Comparison of ENCODE assay signal across 8 cellular contexts in the genomic region with DNA sequence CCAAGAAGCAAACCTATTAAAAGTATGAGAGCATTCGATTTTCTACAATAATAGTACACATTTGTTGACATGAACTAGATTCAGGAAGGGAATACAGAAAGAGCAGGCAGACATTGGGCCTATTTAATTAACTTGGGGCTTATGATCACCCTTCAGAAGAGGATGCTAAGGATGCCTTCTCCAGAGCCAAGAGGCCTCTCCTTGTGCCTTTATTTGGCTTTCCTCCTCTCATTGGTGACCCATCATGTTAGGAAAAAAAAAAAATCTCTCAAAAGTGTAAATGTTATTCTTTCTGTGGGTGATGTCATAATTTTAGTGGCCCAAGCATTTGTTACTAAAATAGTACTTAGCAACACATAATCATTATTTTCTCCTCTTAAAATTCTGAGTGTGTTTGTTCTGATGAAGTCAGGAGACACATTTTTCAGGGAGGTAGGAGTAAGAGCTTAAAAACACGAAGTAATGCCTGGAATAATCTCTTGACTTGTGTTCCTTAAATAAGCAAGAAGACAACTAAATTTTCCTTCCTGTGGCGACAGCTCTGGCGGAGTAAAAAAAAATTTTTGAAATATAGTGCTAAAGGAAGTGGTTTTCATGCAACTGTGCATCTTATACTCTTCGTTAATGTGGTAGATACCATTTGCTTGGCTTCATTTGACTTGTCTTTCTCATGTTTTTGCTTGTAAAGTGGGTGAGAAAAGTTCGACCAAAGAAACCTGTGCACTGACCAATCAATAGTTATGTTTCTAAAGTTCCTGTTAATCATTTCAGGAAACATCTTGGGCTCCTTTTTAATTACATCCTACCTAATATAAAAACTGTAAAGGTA. TPM values are rescaled to one million over a fixed set of nuclear protein-coding genes. Genes with fewer than 3 reads are reported as not detected.
A peak's percentile ranks its signal among the peaks of the same experiment; 100 is the strongest.
DNase-seq lines count a peak whose midpoint lies in the region; ATAC-seq lines count a peak whose summit lies in the region.

No MANE protein-coding gene starts in this region.

- intact Hi-C loops in activated T-helper 1 cell treated with anti-CD3 and anti-CD28 coated beads, Interleukin-12 subunit alpha, Interleukin-12 subunit beta, Interleukin-2, Interleukin-4 antibody, amounts not matched to agents 30 ng/mL and 10 ng/mL and 1 ng/mL, durations not matched to agents 14 hours and 24 hours and 36 hours (cut with micrococcal nuclease) = loop anchor here (1.0 to 10.0 kb wide), 11 partner anchors 11 to 1710 kb away; a partner anchor contains a TSS

- H3K36me3 Mint-ChIP-seq in stimulated activated naive CD8-positive, alpha-beta T cell treated with anti-CD3 and anti-CD28 coated beads, Interleukin-15, Interleukin-2, amounts not matched to agents 100 ng/mL and 50 ng/mL, for 24 hours (ENCODE audit: low read depth) = no peaks in the 10 kb centered on the region
- peaks cover 43% of the 10 kb centered on the region for H3K36me3 Mint-ChIP-seq in activated T-helper 1 cell treated with anti-CD3 and anti-CD28 coated beads, Interleukin-12 subunit alpha, Interleukin-12 subunit beta, Interleukin-2, Interleukin-4 antibody, amounts not matched to agents 30 ng/mL and 10 ng/mL and 1 ng/mL, durations not matched to agents 14 hours and 24 hours and 36 hours (ENCODE audit: low read depth)

- no peaks in the 10 kb centered on the region for H3K27me3 Mint-ChIP-seq in stimulated activated naive CD8-positive, alpha-beta T cell treated with anti-CD3 and anti-CD28 coated beads, Interleukin-15, Interleukin-2, amounts not matched to agents 100 ng/mL and 50 ng/mL, for 24 hours
- H3K27me3 Mint-ChIP-seq in activated T-helper 1 cell treated with anti-CD3 and anti-CD28 coated beads, Interleukin-12 subunit alpha, Interleukin-12 subunit beta, Interleukin-2, Interleukin-4 antibody, amounts not matched to agents 30 ng/mL and 10 ng/mL and 1 ng/mL, durations not matched to agents 14 hours and 24 hours and 36 hours (ENCODE audit: insufficient read depth) = no peaks in the 10 kb centered on the region

- H3K4me3 ChIP-seq in skin epidermis = no peak overlapping the region

- no peak for DNase-seq in stimulated activated naive CD8-positive, alpha-beta T cell treated with anti-CD3 and anti-CD28 coated beads, Interleukin-15, Interleukin-2, amounts not matched to agents 100 U/mL and 50 U/mL, for 24 hours
- no peak for DNase-seq in activated T-helper 1 cell treated with anti-CD3 and anti-CD28 coated beads, Interleukin-12 subunit alpha, Interleukin-12 subunit beta, Interleukin-2, Interleukin-4 antibody, amounts not matched to agents 30 ng/mL and 10 ng/mL and 1 ng/mL, durations not matched to agents 14 hours and 24 hours and 36 hours (ENCODE audit: low spot score)
- DNase-seq in pons (ENCODE audit: low spot score) (no peak), HuH-7 (ENCODE audit: low spot score) (no peak), NOMO-1 treated with dmso at 0.1 percent for 144 hours (lab: John Stamatoyannopoulos, UW; ENCODE audit: unreplicated experiment) (no peak)

- H3K4me3 Mint-ChIP-seq in stimulated activated naive CD8-positive, alpha-beta T cell treated with anti-CD3 and anti-CD28 coated beads, Interleukin-15, Interleukin-2, amounts not matched to agents 100 ng/mL and 50 ng/mL, for 24 hours = peak overlapping the region; percentile 79
- H3K4me3 Mint-ChIP-seq in activated T-helper 1 cell treated with anti-CD3 and anti-CD28 coated beads, Interleukin-12 subunit alpha, Interleukin-12 subunit beta, Interleukin-2, Interleukin-4 antibody, amounts not matched to agents 30 ng/mL and 10 ng/mL and 1 ng/mL, durations not matched to agents 14 hours and 24 hours and 36 hours = peak overlapping the region; percentile 70

- H3K27ac Mint-ChIP-seq in stimulated activated naive CD8-positive, alpha-beta T cell treated with anti-CD3 and anti-CD28 coated beads, Interleukin-15, Interleukin-2, amounts not matched to agents 100 ng/mL and 50 ng/mL, for 24 hours = peak overlapping the region; percentile 98
- peak overlapping the region; percentile 94 for H3K27ac Mint-ChIP-seq in activated T-helper 1 cell treated with anti-CD3 and anti-CD28 coated beads, Interleukin-12 subunit alpha, Interleukin-12 subunit beta, Interleukin-2, Interleukin-4 antibody, amounts not matched to agents 30 ng/mL and 10 ng/mL and 1 ng/mL, durations not matched to agents 14 hours and 24 hours and 36 hours

- no peak for ATAC-seq in stimulated activated naive CD8-positive, alpha-beta T cell treated with anti-CD3 and anti-CD28 coated beads, Interleukin-15, Interleukin-2, amounts not matched to agents 100 U/mL and 50 U/mL, for 24 hours
- peak; percentile 58 for ATAC-seq in HG03045 (IDR thresholded peaks at IDR 0.05; ENCODE audit: unreplicated experiment)

- peaks cover 98% of the 10 kb centered on the region for H3K4me1 Mint-ChIP-seq in stimulated activated naive CD8-positive, alpha-beta T cell treated with anti-CD3 and anti-CD28 coated beads, Interleukin-15, Interleukin-2, amounts not matched to agents 100 ng/mL and 50 ng/mL, for 24 hours (ENCODE audit: low read depth)
- H3K4me1 Mint-ChIP-seq in activated T-helper 1 cell treated with anti-CD3 and anti-CD28 coated beads, Interleukin-12 subunit alpha, Interleukin-12 subunit beta, Interleukin-2, Interleukin-4 antibody, amounts not matched to agents 30 ng/mL and 10 ng/mL and 1 ng/mL, durations not matched to agents 14 hours and 24 hours and 36 hours (ENCODE audit: low read depth) = peaks cover 97% of the 10 kb centered on the region

- no peaks in the 10 kb centered on the region for H3K9me3 Mint-ChIP-seq in stimulated activated naive CD8-positive, alpha-beta T cell treated with anti-CD3 and anti-CD28 coated beads, Interleukin-15, Interleukin-2, amounts not matched to agents 100 ng/mL and 50 ng/mL, for 24 hours
- peaks cover 11% of the 10 kb centered on the region for H3K9me3 Mint-ChIP-seq in activated T-helper 1 cell treated with anti-CD3 and anti-CD28 coated beads, Interleukin-12 subunit alpha, Interleukin-12 subunit beta, Interleukin-2, Interleukin-4 antibody, amounts not matched to agents 30 ng/mL and 10 ng/mL and 1 ng/mL, durations not matched to agents 14 hours and 24 hours and 36 hours

- peak overlapping the region in 13 of 21 experiments; percentile 18 to 84 (median 61) for H3K27ac ChIP-seq in skin epidermis

RNA-seq across cellular contexts. Expression of a gene that starts 11.3 kb away (rescaled TPM):
- total RNA-seq in activated T-helper 1 cell treated with anti-CD3 and anti-CD28 coated beads, Interleukin-12 subunit alpha, Interleukin-12 subunit beta, Interleukin-2, Interleukin-4 antibody, amounts not matched to agents 30 ng/mL and 10 ng/mL and 1 ng/mL, durations not matched to agents 14 hours and 24 hours and 36 hours = 295 and 308 TPM in 2 replicates
